In the genomic region with DNA sequence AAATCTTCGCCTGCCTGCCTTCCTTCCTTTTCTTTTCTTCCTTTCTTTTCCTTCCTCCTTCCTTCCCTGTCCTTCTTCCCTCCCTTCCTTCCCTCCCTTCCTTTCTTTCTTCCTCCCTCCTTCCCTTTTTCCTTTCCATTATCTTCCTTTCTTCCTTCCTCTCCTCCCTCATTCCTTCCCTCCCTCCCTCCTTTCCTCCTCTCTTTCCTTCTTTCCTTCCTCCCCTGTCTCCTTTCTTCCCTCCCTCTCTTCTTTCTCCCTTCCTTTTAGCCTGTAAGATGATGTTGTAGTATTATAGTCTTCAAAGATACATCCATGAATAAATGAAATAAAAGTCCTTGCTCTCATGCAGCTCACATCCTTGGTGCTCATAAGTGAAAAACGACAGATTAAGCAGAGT, we compare ENCODE assay signal across 28 cellular contexts.
"Had no signal": no experiment of that assay in that cellular context is flagged by ENCODE, and none has a peak within 500 bp of the region (broad histone marks: within the 10 kb centered on the region; RNA-seq: fewer than 3 reads in every experiment).

No MANE protein-coding gene starts in this region.

- H3K27ac ChIP-seq: colonic mucosa, coronary artery, dorsolateral prefrontal cortex, epithelial cell of prostate, esophagus muscularis mucosa, esophagus squamous epithelium, foreskin keratinocyte, gastrocnemius medialis, gastroesophageal sphincter, heart left ventricle, heart right ventricle had no signal

- FAIRE-seq: colon, endometrium, endothelial cell of umbilical vein, frontal cortex had no signal

- DNase-seq: colonic mucosa; cortex of kidney; dermis blood vessel endothelial cell; dorsolateral prefrontal cortex; effector CD4-positive, alpha-beta T cell; effector CD8-positive, alpha-beta T cell; effector memory CD4-positive, alpha-beta T cell; effector memory CD8-positive, alpha-beta T cell; erythroblast; esophagus squamous epithelium; foreskin fibroblast; foreskin keratinocyte; foreskin melanocyte; gastrocnemius medialis; glutamatergic neuron; head of caudate nucleus; heart left ventricle; heart right ventricle had no signal

- H3K9me3 ChIP-seq: colonic mucosa, esophagus squamous epithelium, gastrocnemius medialis had no signal

- H3K4me3 Mint-ChIP-seq: dendritic cell treated with granulocyte-macrophage colony-stimulating factor and Interleukin-4, amounts not matched to agents 40 ng/mL and 50 ng/mL, for 4 days; effector memory CD8-positive, alpha-beta T cell had no signal

- H3K36me3 ChIP-seq: colonic mucosa, esophagus muscularis mucosa, esophagus squamous epithelium, gastrocnemius medialis, gastroesophageal sphincter, heart left ventricle, heart right ventricle had no signal

- H3K27me3 Mint-ChIP-seq: dendritic cell treated with granulocyte-macrophage colony-stimulating factor and Interleukin-4, amounts not matched to agents 40 ng/mL and 50 ng/mL, for 4 days; effector memory CD8-positive, alpha-beta T cell had no signal

- H3K4me1 ChIP-seq: colonic mucosa, esophagus muscularis mucosa, esophagus squamous epithelium, foreskin keratinocyte, gastrocnemius medialis, gastroesophageal sphincter, heart left ventricle, heart right ventricle had no signal

- H3K27me3 ChIP-seq: colonic mucosa, esophagus muscularis mucosa, esophagus squamous epithelium, foreskin keratinocyte, gastrocnemius medialis, gastroesophageal sphincter, heart left ventricle had no signal

- H3K4me3 ChIP-seq: colonic mucosa, coronary artery, dorsolateral prefrontal cortex, esophagus muscularis mucosa, esophagus squamous epithelium, gastrocnemius medialis, gastroesophageal sphincter, heart left ventricle, heart right ventricle had no signal

- ATAC-seq: effector memory CD8-positive, alpha-beta T cell; esophagus mucosa; foreskin keratinocyte; gastrocnemius medialis; gastroesophageal sphincter; heart left ventricle; heart right ventricle had no signal

- H3K27ac Mint-ChIP-seq: dendritic cell treated with granulocyte-macrophage colony-stimulating factor and Interleukin-4, amounts not matched to agents 40 ng/mL and 50 ng/mL, for 4 days; effector memory CD8-positive, alpha-beta T cell had no signal
